Comparison of ENCODE assay signal across 1 cellular context in the genomic region with DNA sequence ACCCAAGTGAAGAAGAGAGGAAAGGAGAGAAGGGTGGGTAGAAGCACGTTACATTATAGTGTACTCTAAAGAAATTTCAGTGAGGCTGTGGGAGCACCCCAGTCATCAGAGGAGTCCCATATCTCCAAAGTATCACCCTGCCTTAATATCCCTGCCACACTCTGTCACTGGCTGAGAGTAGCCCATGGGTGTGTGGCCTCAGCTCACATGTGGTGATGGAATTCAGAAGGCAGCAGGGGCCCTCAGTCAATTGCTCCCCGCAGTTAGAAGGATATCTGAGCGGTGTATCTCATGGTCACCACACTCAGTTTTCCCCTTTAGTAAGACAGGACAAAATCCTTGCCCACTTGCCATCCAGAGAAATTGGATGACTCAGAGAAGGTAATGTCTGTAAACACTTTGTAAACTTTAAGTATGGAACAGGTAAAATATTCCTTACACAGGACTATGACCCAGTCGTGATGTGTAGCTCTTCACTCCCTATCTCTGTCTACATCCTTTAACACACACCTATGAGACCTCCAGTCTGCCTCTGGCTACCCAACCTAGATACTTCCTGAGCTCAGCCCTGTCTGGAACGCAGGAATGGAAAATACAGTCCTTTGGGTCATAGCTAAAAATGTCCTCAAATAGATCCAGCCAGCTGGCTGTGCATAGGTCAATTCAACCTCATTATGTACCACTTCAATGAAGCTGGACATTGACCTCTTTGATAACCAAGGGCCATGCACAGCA.
A peak's percentile ranks its signal among the peaks of the same experiment; 100 is the strongest.
TF ChIP-seq lines count a peak whose summit lies in the region.

No MANE protein-coding gene starts in this region.

TF ChIP-seq in HepG2, 621 proteins besides CTCF, POLR2A, EP300 and RAD21 (continued from another document and continues in another):
- TF ChIP-seq, protein P1, sequence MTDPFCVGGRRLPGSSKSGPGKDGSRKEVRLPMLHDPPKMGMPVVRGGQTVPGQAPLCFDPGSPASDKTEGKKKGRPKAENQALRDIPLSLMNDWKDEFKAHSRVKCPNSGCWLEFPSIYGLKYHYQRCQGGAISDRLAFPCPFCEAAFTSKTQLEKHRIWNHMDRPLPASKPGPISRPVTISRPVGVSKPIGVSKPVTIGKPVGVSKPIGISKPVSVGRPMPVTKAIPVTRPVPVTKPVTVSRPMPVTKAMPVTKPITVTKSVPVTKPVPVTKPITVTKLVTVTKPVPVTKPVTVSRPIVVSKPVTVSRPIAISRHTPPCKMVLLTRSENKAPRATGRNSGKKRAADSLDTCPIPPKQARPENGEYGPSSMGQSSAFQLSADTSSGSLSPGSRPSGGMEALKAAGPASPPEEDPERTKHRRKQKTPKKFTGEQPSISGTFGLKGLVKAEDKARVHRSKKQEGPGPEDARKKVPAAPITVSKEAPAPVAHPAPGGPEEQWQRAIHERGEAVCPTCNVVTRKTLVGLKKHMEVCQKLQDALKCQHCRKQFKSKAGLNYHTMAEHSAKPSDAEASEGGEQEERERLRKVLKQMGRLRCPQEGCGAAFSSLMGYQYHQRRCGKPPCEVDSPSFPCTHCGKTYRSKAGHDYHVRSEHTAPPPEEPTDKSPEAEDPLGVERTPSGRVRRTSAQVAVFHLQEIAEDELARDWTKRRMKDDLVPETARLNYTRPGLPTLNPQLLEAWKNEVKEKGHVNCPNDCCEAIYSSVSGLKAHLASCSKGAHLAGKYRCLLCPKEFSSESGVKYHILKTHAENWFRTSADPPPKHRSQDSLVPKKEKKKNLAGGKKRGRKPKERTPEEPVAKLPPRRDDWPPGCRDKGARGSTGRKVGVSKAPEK (CRISPR knock-in tag; IDR thresholded peaks at IDR 0.05; ENCODE audit: borderline replicate concordance) = 0 out of 2 replicates have a peak, but pooled peaks have one; percentile 83
- no peak for TF ChIP-seq KAT7 (CRISPR knock-in tag; IDR thresholded peaks at IDR 0.05; ENCODE audit: borderline replicate concordance)
- TF ChIP-seq, protein P2, sequence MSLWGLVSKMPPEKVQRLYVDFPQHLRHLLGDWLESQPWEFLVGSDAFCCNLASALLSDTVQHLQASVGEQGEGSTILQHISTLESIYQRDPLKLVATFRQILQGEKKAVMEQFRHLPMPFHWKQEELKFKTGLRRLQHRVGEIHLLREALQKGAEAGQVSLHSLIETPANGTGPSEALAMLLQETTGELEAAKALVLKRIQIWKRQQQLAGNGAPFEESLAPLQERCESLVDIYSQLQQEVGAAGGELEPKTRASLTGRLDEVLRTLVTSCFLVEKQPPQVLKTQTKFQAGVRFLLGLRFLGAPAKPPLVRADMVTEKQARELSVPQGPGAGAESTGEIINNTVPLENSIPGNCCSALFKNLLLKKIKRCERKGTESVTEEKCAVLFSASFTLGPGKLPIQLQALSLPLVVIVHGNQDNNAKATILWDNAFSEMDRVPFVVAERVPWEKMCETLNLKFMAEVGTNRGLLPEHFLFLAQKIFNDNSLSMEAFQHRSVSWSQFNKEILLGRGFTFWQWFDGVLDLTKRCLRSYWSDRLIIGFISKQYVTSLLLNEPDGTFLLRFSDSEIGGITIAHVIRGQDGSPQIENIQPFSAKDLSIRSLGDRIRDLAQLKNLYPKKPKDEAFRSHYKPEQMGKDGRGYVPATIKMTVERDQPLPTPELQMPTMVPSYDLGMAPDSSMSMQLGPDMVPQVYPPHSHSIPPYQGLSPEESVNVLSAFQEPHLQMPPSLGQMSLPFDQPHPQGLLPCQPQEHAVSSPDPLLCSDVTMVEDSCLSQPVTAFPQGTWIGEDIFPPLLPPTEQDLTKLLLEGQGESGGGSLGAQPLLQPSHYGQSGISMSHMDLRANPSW (CRISPR knock-in tag; IDR thresholded peaks at IDR 0.05; ENCODE audit: borderline replicate concordance) = 0 out of 2 replicates have a peak, but pooled peaks have one; percentile 51
- TF ChIP-seq ZNF343 (CRISPR knock-in tag; IDR thresholded peaks at IDR 0.05) = no peak
- no peak; the same call in 1 of the 2 replicates for TF ChIP-seq ZNF878 (CRISPR knock-in tag; IDR thresholded peaks at IDR 0.05)
- peak; percentile 74; the same call in 1 of the 2 replicates for TF ChIP-seq ZNF264 (CRISPR knock-in tag; IDR thresholded peaks at IDR 0.05)
- no peak for TF ChIP-seq ZNF616 (CRISPR knock-in tag; IDR thresholded peaks at IDR 0.05; ENCODE audit: low read depth)
- TF ChIP-seq, protein P3, sequence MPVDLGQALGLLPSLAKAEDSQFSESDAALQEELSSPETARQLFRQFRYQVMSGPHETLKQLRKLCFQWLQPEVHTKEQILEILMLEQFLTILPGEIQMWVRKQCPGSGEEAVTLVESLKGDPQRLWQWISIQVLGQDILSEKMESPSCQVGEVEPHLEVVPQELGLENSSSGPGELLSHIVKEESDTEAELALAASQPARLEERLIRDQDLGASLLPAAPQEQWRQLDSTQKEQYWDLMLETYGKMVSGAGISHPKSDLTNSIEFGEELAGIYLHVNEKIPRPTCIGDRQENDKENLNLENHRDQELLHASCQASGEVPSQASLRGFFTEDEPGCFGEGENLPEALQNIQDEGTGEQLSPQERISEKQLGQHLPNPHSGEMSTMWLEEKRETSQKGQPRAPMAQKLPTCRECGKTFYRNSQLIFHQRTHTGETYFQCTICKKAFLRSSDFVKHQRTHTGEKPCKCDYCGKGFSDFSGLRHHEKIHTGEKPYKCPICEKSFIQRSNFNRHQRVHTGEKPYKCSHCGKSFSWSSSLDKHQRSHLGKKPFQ (CRISPR knock-in tag; IDR thresholded peaks at IDR 0.05; ENCODE audit: insufficient replicate concordance) = no peak
- TF ChIP-seq, protein P4, sequence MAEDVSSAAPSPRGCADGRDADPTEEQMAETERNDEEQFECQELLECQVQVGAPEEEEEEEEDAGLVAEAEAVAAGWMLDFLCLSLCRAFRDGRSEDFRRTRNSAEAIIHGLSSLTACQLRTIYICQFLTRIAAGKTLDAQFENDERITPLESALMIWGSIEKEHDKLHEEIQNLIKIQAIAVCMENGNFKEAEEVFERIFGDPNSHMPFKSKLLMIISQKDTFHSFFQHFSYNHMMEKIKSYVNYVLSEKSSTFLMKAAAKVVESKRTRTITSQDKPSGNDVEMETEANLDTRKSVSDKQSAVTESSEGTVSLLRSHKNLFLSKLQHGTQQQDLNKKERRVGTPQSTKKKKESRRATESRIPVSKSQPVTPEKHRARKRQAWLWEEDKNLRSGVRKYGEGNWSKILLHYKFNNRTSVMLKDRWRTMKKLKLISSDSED (CRISPR knock-in tag; IDR thresholded peaks at IDR 0.05) = no peak
- no peak for TF ChIP-seq AGO1 (IDR thresholded peaks at IDR 0.05; ENCODE audit: low read depth, low read length, poor library complexity, severe bottlenecking)
- peak; percentile 61 for TF ChIP-seq RBFOX2 (IDR thresholded peaks at IDR 0.05; ENCODE audit: low read depth, low read length)
- no peak for TF ChIP-seq ZNF891 (CRISPR knock-in tag; IDR thresholded peaks at IDR 0.05)
- TF ChIP-seq ZNF136 (CRISPR knock-in tag; IDR thresholded peaks at IDR 0.05; ENCODE audit: low read depth) = no peak
- TF ChIP-seq SMAD3 (CRISPR knock-in tag; IDR thresholded peaks at IDR 0.05) = peak; percentile 94
- TF ChIP-seq FOSL1 (CRISPR knock-in tag; IDR thresholded peaks at IDR 0.05; ENCODE audit: borderline replicate concordance) = peak; percentile 43; the same call in 1 of the 2 replicates
- peak; percentile 81; the same call in 1 of the 2 replicates for TF ChIP-seq IRF2 (CRISPR knock-in tag; IDR thresholded peaks at IDR 0.05)
- no peak for TF ChIP-seq ZNF124 (CRISPR knock-in tag; IDR thresholded peaks at IDR 0.05)
- TF ChIP-seq, protein P5, sequence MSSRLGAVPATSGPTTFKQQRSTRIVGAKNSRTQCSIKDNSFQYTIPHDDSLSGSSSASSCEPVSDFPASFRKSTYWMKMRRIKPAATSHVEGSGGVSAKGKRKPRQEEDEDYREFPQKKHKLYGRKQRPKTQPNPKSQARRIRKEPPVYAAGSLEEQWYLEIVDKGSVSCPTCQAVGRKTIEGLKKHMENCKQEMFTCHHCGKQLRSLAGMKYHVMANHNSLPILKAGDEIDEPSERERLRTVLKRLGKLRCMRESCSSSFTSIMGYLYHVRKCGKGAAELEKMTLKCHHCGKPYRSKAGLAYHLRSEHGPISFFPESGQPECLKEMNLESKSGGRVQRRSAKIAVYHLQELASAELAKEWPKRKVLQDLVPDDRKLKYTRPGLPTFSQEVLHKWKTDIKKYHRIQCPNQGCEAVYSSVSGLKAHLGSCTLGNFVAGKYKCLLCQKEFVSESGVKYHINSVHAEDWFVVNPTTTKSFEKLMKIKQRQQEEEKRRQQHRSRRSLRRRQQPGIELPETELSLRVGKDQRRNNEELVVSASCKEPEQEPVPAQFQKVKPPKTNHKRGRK (CRISPR knock-in tag; IDR thresholded peaks at IDR 0.05) = no peak
- TF ChIP-seq ZNF83 (CRISPR knock-in tag; IDR thresholded peaks at IDR 0.05; ENCODE audit: borderline replicate concordance) = no peak
- peak; percentile 97 for TF ChIP-seq PPARG (CRISPR knock-in tag; conservative IDR thresholded peaks at IDR 0.05)
- no peak for TF ChIP-seq ZNF354B (CRISPR knock-in tag; IDR thresholded peaks at IDR 0.05)
- TF ChIP-seq HOXD1 (CRISPR knock-in tag; IDR thresholded peaks at IDR 0.05) = no peak; the same call in 1 of the 2 replicates
- TF ChIP-seq, protein P6, sequence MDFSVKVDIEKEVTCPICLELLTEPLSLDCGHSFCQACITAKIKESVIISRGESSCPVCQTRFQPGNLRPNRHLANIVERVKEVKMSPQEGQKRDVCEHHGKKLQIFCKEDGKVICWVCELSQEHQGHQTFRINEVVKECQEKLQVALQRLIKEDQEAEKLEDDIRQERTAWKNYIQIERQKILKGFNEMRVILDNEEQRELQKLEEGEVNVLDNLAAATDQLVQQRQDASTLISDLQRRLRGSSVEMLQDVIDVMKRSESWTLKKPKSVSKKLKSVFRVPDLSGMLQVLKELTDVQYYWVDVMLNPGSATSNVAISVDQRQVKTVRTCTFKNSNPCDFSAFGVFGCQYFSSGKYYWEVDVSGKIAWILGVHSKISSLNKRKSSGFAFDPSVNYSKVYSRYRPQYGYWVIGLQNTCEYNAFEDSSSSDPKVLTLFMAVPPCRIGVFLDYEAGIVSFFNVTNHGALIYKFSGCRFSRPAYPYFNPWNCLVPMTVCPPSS (IDR thresholded peaks at IDR 0.05) = no peak
- no peak for TF ChIP-seq ZNF598 (CRISPR knock-in tag; IDR thresholded peaks at IDR 0.05; ENCODE audit: borderline replicate concordance)
- no peak for TF ChIP-seq ZNF790 (CRISPR knock-in tag; IDR thresholded peaks at IDR 0.05; ENCODE audit: borderline replicate concordance)
- TF ChIP-seq AHR (CRISPR knock-in tag; IDR thresholded peaks at IDR 0.05) = no peak
- TF ChIP-seq IRX3 (CRISPR knock-in tag; IDR thresholded peaks at IDR 0.05; ENCODE audit: borderline replicate concordance, low read depth) = no peak
- TF ChIP-seq ZBTB1 (CRISPR knock-in tag; IDR thresholded peaks at IDR 0.05; ENCODE audit: borderline replicate concordance) = no peak
- 0 out of 2 replicates have a peak, but pooled peaks have one; percentile 36 for TF ChIP-seq RFXANK (CRISPR knock-in tag; IDR thresholded peaks at IDR 0.05)
- no peak for TF ChIP-seq ZNF850 (CRISPR knock-in tag; conservative IDR thresholded peaks at IDR 0.05)
- TF ChIP-seq CHD2 (IDR thresholded peaks at IDR 0.05; ENCODE audit: low read depth, low read length) = no peak
- TF ChIP-seq ZSCAN20 (CRISPR knock-in tag; IDR thresholded peaks at IDR 0.05; ENCODE audit: borderline replicate concordance) = no peak
- peak; percentile 51; the same call in 1 of the 2 replicates for TF ChIP-seq DMAP1 (CRISPR knock-in tag; IDR thresholded peaks at IDR 0.05)
- TF ChIP-seq ZNF282 (IDR thresholded peaks at IDR 0.05; ENCODE audit: partially characterized antibody) = no peak
- TF ChIP-seq ZNF121 (CRISPR knock-in tag; IDR thresholded peaks at IDR 0.05) = no peak
- 0 out of 2 replicates have a peak, but pooled peaks have one; percentile 40 for TF ChIP-seq TP53 (CRISPR knock-in tag; conservative IDR thresholded peaks at IDR 0.05)
- no peak for TF ChIP-seq GPN1 (CRISPR knock-in tag; IDR thresholded peaks at IDR 0.05; ENCODE audit: borderline replicate concordance)
- no peak for TF ChIP-seq ZNF468 (CRISPR knock-in tag; IDR thresholded peaks at IDR 0.05)
- TF ChIP-seq, protein P7, sequence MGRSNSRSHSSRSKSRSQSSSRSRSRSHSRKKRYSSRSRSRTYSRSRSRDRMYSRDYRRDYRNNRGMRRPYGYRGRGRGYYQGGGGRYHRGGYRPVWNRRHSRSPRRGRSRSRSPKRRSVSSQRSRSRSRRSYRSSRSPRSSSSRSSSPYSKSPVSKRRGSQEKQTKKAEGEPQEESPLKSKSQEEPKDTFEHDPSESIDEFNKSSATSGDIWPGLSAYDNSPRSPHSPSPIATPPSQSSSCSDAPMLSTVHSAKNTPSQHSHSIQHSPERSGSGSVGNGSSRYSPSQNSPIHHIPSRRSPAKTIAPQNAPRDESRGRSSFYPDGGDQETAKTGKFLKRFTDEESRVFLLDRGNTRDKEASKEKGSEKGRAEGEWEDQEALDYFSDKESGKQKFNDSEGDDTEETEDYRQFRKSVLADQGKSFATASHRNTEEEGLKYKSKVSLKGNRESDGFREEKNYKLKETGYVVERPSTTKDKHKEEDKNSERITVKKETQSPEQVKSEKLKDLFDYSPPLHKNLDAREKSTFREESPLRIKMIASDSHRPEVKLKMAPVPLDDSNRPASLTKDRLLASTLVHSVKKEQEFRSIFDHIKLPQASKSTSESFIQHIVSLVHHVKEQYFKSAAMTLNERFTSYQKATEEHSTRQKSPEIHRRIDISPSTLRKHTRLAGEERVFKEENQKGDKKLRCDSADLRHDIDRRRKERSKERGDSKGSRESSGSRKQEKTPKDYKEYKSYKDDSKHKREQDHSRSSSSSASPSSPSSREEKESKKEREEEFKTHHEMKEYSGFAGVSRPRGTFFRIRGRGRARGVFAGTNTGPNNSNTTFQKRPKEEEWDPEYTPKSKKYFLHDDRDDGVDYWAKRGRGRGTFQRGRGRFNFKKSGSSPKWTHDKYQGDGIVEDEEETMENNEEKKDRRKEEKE (IDR thresholded peaks at IDR 0.05) = no peak
- no peak for TF ChIP-seq ATRX (CRISPR knock-in tag; IDR thresholded peaks at IDR 0.05; ENCODE audit: borderline replicate concordance)
- no peak for TF ChIP-seq ZFP82 (CRISPR knock-in tag; IDR thresholded peaks at IDR 0.05; ENCODE audit: borderline replicate concordance)
- no peak for TF ChIP-seq ZNF761 (CRISPR knock-in tag; conservative IDR thresholded peaks at IDR 0.05)
- TF ChIP-seq PCBP2 (optimal IDR thresholded peaks at IDR 0.05; ENCODE audit: low read depth, low read length, poor library complexity, severe bottlenecking) = no peak
- no peak for TF ChIP-seq ZNF296 (CRISPR knock-in tag; conservative IDR thresholded peaks at IDR 0.05)
- peak; percentile 38 for TF ChIP-seq KDM4B (CRISPR knock-in tag; IDR thresholded peaks at IDR 0.05)
- no peak for TF ChIP-seq RAD51 (IDR thresholded peaks at IDR 0.05; ENCODE audit: borderline replicate concordance)
- TF ChIP-seq ADNP (CRISPR knock-in tag; IDR thresholded peaks at IDR 0.05) = no peak
- no peak for TF ChIP-seq TCF7L2 (IDR thresholded peaks at IDR 0.05; ENCODE audit: low read depth, low read length)
- no peak for TF ChIP-seq TMF1 (CRISPR knock-in tag; IDR thresholded peaks at IDR 0.05; ENCODE audit: low read depth)
- TF ChIP-seq ARID2 (CRISPR knock-in tag; IDR thresholded peaks at IDR 0.05; ENCODE audit: borderline replicate concordance) = no peak
- no peak for TF ChIP-seq SRSF9 (IDR thresholded peaks at IDR 0.05; ENCODE audit: borderline replicate concordance, insufficient read depth, low read depth, low read length, poor library complexity, severe bottlenecking)
- 0 out of 2 replicates have a peak, but pooled peaks have one; percentile 46 for TF ChIP-seq KDM3A (CRISPR knock-in tag; IDR thresholded peaks at IDR 0.05; ENCODE audit: low read depth)
- no peak for TF ChIP-seq EZH2 (conservative IDR thresholded peaks at IDR 0.05; ENCODE audit: low read depth, low read length)
- no peak for TF ChIP-seq HIVEP1 (CRISPR knock-in tag; IDR thresholded peaks at IDR 0.05)
